In genomic region chr3:52982839-52983238, GRCh38 we compare ENCODE assay signal across 11 cellular contexts.
DNase-seq lines count a peak whose midpoint lies in the region; ATAC-seq and TF ChIP-seq lines count a peak whose summit lies in the region.
"Had no signal": no experiment of that assay in that cellular context is flagged by ENCODE, and none has a peak within 500 bp of the region (broad histone marks: within the 10 kb centered on the region; RNA-seq: fewer than 3 reads in every experiment).

No MANE protein-coding gene starts in this region.

- H3K27me3 ChIP-seq in DOHH2 (ENCODE audit: control insufficient read depth, low read length) = no peaks in the 10 kb centered on the region
- H3K27me3 ChIP-seq: suprapubic skin had no signal

- DNase-seq in activated T-helper 2 cell treated with anti-CD3 and anti-CD28 coated beads, Interferon-gamma antibody, Interleukin-2, Interleukin-4, amounts not matched to agents 10 μg/mL and 5 μg/mL and 100 μg/mL, durations not matched to agents 14 hours and 24 hours and 36 hours (ENCODE audit: low spot score) = no peak
- DNase-seq in NK-92 treated with Interleukin-12 subunit alpha and Interleukin-12 subunit beta, amount 100 ng/mL, for 24 hours (lab: John Stamatoyannopoulos, UW) = no peak
- no peak for DNase-seq in sciatic nerve (ENCODE audit: low spot score)
- no peak for DNase-seq in ureter (ENCODE audit: low spot score)
- DNase-seq in SIG-M5 treated with dmso at 0.1 percent for 504 hours (lab: John Stamatoyannopoulos, UW; ENCODE audit: unreplicated experiment) = no peak
- DNase-seq: GOT3 had no signal

- H3K27me3 Mint-ChIP-seq in activated T-helper 2 cell treated with anti-CD3 and anti-CD28 coated beads, Interferon-gamma antibody, Interleukin-2, Interleukin-4, amounts not matched to agents 10 μg/mL and 5 μg/mL and 100 μg/mL, durations not matched to agents 14 hours and 24 hours and 36 hours (ENCODE audit: low read depth) = no peaks in the 10 kb centered on the region

- ATAC-seq in GM19455 (IDR thresholded peaks at IDR 0.05; ENCODE audit: unreplicated experiment) = peak; percentile 29
- peak; percentile 40 for ATAC-seq in HG03159 (IDR thresholded peaks at IDR 0.05; ENCODE audit: unreplicated experiment)
- ATAC-seq in sciatic nerve = no peak

- intact Hi-C loops in activated T-helper 2 cell treated with anti-CD3 and anti-CD28 coated beads, Interferon-gamma antibody, Interleukin-2, Interleukin-4, amounts not matched to agents 10 μg/mL and 5 μg/mL and 100 μg/mL, durations not matched to agents 14 hours and 24 hours and 36 hours (cut with micrococcal nuclease) = loop anchor here (1.0 to 5.0 kb wide), 6 partner anchors 40 to 1256 kb away; no protein-coding TSS in a partner anchor
- intact Hi-C loops in sciatic nerve (cut with DNase I) = no loop called here

- no peaks in the 10 kb centered on the region for H4K20me1 ChIP-seq in DOHH2 (ENCODE audit: control insufficient read depth, insufficient read depth, low read depth, low read length)

- peak overlapping the region; percentile 67; the same call in 1 of the 2 replicates for H3K4me2 ChIP-seq in DOHH2 (ENCODE audit: low read length)

- H3K9me2 ChIP-seq in DOHH2 (replicated peaks; ENCODE audit: control insufficient read depth, low read length) = no peaks in the 10 kb centered on the region

- no peak for TF ChIP-seq CTCF in DOHH2 (IDR thresholded peaks at IDR 0.05; ENCODE audit: low read depth, low read length, poor library complexity, severe bottlenecking)

- H3K79me2 ChIP-seq in DOHH2 (ENCODE audit: control insufficient read depth, low read length) = 0 out of 2 replicates have a peak, but pooled peaks cover 3% of the 10 kb centered on the region

- no peak overlapping the region for H3K27ac ChIP-seq in DOHH2 (ENCODE audit: low read depth, low read length)
- H3K27ac ChIP-seq: SK-N-MC, suprapubic skin had no signal

- no peaks in the 10 kb centered on the region for H3K9me3 ChIP-seq in DOHH2 (ENCODE audit: control insufficient read depth, insufficient read depth, low read length)
- H3K9me3 ChIP-seq: suprapubic skin had no signal

- H3K27ac Mint-ChIP-seq in activated T-helper 2 cell treated with anti-CD3 and anti-CD28 coated beads, Interferon-gamma antibody, Interleukin-2, Interleukin-4, amounts not matched to agents 10 μg/mL and 5 μg/mL and 100 μg/mL, durations not matched to agents 14 hours and 24 hours and 36 hours = peak overlapping the region; percentile 86

- peaks cover 29% of the 10 kb centered on the region for H3K4me1 Mint-ChIP-seq in activated T-helper 2 cell treated with anti-CD3 and anti-CD28 coated beads, Interferon-gamma antibody, Interleukin-2, Interleukin-4, amounts not matched to agents 10 μg/mL and 5 μg/mL and 100 μg/mL, durations not matched to agents 14 hours and 24 hours and 36 hours (ENCODE audit: low read depth)

- peaks cover 22% of the 10 kb centered on the region for H3K4me1 ChIP-seq in DOHH2 (ENCODE audit: control insufficient read depth, low read length)

- H3K4me3 Mint-ChIP-seq in activated T-helper 2 cell treated with anti-CD3 and anti-CD28 coated beads, Interferon-gamma antibody, Interleukin-2, Interleukin-4, amounts not matched to agents 10 μg/mL and 5 μg/mL and 100 μg/mL, durations not matched to agents 14 hours and 24 hours and 36 hours (ENCODE audit: low read depth) = no peak overlapping the region

- H3K36me3 ChIP-seq in DOHH2 (ENCODE audit: control insufficient read depth, low read length) = no peaks in the 10 kb centered on the region
- H3K36me3 ChIP-seq: suprapubic skin had no signal

- peaks cover 2% of the 10 kb centered on the region for H3K36me3 Mint-ChIP-seq in activated T-helper 2 cell treated with anti-CD3 and anti-CD28 coated beads, Interferon-gamma antibody, Interleukin-2, Interleukin-4, amounts not matched to agents 10 μg/mL and 5 μg/mL and 100 μg/mL, durations not matched to agents 14 hours and 24 hours and 36 hours (ENCODE audit: low read depth)

- no peak overlapping the region for H3K4me3 ChIP-seq in DOHH2 (ENCODE audit: low read length)
- H3K4me3 ChIP-seq: SK-N-MC, suprapubic skin had no signal

- peaks cover 7% of the 10 kb centered on the region; the same call in 1 of the 2 replicates for H3F3A ChIP-seq in DOHH2 (ENCODE audit: control insufficient read depth, insufficient read depth)

- no peaks in the 10 kb centered on the region for H3K9me3 Mint-ChIP-seq in activated T-helper 2 cell treated with anti-CD3 and anti-CD28 coated beads, Interferon-gamma antibody, Interleukin-2, Interleukin-4, amounts not matched to agents 10 μg/mL and 5 μg/mL and 100 μg/mL, durations not matched to agents 14 hours and 24 hours and 36 hours
